In the genomic region with DNA sequence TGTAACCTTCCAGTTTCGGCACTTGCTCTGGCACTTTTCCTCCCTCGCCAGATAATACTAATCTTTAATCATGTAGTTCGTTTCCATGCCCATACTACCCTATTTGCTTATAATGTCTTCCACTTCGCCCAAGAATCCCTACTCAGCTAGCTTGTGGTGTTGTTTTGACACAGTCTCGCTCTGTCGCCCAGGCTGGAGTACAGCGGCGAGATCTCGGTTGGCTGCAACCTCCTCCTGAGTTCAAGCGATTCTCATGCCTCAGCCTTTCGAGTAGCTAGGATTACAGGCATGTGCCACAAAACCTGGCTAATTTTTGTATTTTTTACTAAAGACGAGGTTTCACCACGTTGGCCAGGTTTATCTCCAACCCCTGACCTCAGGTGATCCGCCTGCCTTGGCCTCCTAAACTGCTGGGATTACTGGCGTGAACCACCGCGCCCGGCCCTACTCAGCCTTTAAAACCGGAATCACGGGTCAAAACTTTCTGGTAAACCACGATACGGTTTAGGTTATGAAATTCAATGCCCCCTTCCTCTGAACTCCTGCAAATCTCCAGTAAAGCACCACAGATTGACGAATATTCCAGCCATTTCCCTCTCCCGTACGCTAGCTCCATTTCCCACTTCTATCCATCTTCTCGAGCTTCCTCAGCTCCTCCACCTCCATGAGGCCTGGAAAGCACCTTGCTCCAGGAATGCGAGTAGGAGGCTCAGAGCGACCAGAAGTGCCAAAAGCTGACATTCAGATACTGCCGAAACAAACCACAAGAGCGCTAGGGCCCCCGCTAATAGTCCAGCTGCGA, we compare ENCODE assay signal across 7 cellular contexts. TPM values are rescaled to one million over a fixed set of nuclear protein-coding genes. Genes with fewer than 3 reads are reported as not detected.
DNase-seq lines count a peak whose midpoint lies in the region; ATAC-seq lines count a peak whose summit lies in the region.

No MANE protein-coding gene starts in this region.

- peaks cover 4% of the 10 kb centered on the region in 2 donors for H3K36me3 ChIP-seq in stomach smooth muscle (ENCODE audit: control insufficient read depth in 2 of 2, insufficient read depth in 2 of 2, low read length in 2 of 2)

- no peaks in the 10 kb centered on the region for H3K27me3 Mint-ChIP-seq in activated T-helper 2 cell treated with anti-CD3 and anti-CD28 coated beads, Interferon-gamma antibody, Interleukin-2, Interleukin-4, amounts not matched to agents 10 μg/mL and 5 μg/mL and 100 μg/mL, durations not matched to agents 14 hours and 24 hours and 36 hours (ENCODE audit: low read depth)

- peaks cover 19% of the 10 kb centered on the region for H3K4me1 ChIP-seq in stomach smooth muscle (ENCODE audit: control insufficient read depth, insufficient read depth, low read length)

- peak overlapping the region; percentile 92 for H3K4me3 Mint-ChIP-seq in activated T-helper 2 cell treated with anti-CD3 and anti-CD28 coated beads, Interferon-gamma antibody, Interleukin-2, Interleukin-4, amounts not matched to agents 10 μg/mL and 5 μg/mL and 100 μg/mL, durations not matched to agents 14 hours and 24 hours and 36 hours (ENCODE audit: low read depth)

- peaks cover 22% of the 10 kb centered on the region for H3K4me1 Mint-ChIP-seq in activated T-helper 2 cell treated with anti-CD3 and anti-CD28 coated beads, Interferon-gamma antibody, Interleukin-2, Interleukin-4, amounts not matched to agents 10 μg/mL and 5 μg/mL and 100 μg/mL, durations not matched to agents 14 hours and 24 hours and 36 hours (ENCODE audit: low read depth)

- H3K9me3 ChIP-seq in iPS-18c (ENCODE audit: control insufficient read depth, insufficient read depth, low read length) (peaks cover 2% of the 10 kb centered on the region), stomach smooth muscle (ENCODE audit: control insufficient read depth in 2 of 2, low read length in 2 of 2) (no peaks in the 10 kb centered on the region)

- no peak for DNase-seq in activated T-helper 2 cell treated with anti-CD3 and anti-CD28 coated beads, Interferon-gamma antibody, Interleukin-2, Interleukin-4, amounts not matched to agents 10 μg/mL and 5 μg/mL and 100 μg/mL, durations not matched to agents 14 hours and 24 hours and 36 hours (ENCODE audit: low spot score)
- DNase-seq in HuH-7.5 (ENCODE audit: low spot score): no peak

- peaks cover 37% of the 10 kb centered on the region for H3K36me3 Mint-ChIP-seq in activated T-helper 2 cell treated with anti-CD3 and anti-CD28 coated beads, Interferon-gamma antibody, Interleukin-2, Interleukin-4, amounts not matched to agents 10 μg/mL and 5 μg/mL and 100 μg/mL, durations not matched to agents 14 hours and 24 hours and 36 hours (ENCODE audit: low read depth)

- intact Hi-C loops in activated T-helper 2 cell treated with anti-CD3 and anti-CD28 coated beads, Interferon-gamma antibody, Interleukin-2, Interleukin-4, amounts not matched to agents 10 μg/mL and 5 μg/mL and 100 μg/mL, durations not matched to agents 14 hours and 24 hours and 36 hours (cut with micrococcal nuclease): loop anchor here (1.0 to 10.0 kb wide), 4 partner anchors 15 to 113 kb away; a partner anchor contains a TSS

- ATAC-seq in GM18861 (IDR thresholded peaks at IDR 0.05; ENCODE audit: unreplicated experiment) (peak; percentile 42), HG03060 (IDR thresholded peaks at IDR 0.05; ENCODE audit: low read depth, unreplicated experiment) (peak; percentile 35), GM19328 (IDR thresholded peaks at IDR 0.05; ENCODE audit: unreplicated experiment) (no peak)

- H3K9me3 Mint-ChIP-seq in activated T-helper 2 cell treated with anti-CD3 and anti-CD28 coated beads, Interferon-gamma antibody, Interleukin-2, Interleukin-4, amounts not matched to agents 10 μg/mL and 5 μg/mL and 100 μg/mL, durations not matched to agents 14 hours and 24 hours and 36 hours: no peaks in the 10 kb centered on the region

- peak overlapping the region; percentile 99 for H3K27ac Mint-ChIP-seq in activated T-helper 2 cell treated with anti-CD3 and anti-CD28 coated beads, Interferon-gamma antibody, Interleukin-2, Interleukin-4, amounts not matched to agents 10 μg/mL and 5 μg/mL and 100 μg/mL, durations not matched to agents 14 hours and 24 hours and 36 hours

- peak overlapping the region; percentile 90 to 99 for H3K9ac ChIP-seq in stomach smooth muscle (ENCODE audit: low read length in 2 of 2)

- H3K4me3 ChIP-seq in iPS-18c (ENCODE audit: insufficient read depth, low read depth, low read length) (peak overlapping the region; percentile 89), stomach smooth muscle (ENCODE audit: low read length in 2 of 2) (peak overlapping the region; percentile 93 to 96)

- no peaks in the 10 kb centered on the region for H3K27me3 ChIP-seq in stomach smooth muscle (ENCODE audit: control insufficient read depth in 1 of 2, insufficient read depth in 2 of 2, low read length in 2 of 2)

- H3K27ac ChIP-seq in stomach smooth muscle (ENCODE audit: low read length): peak overlapping the region; percentile 98

RNA-seq across cellular contexts. Expression of a gene that starts 0.9 kb away (rescaled TPM):
- 51.4 and 53.8 TPM in 2 replicates for total RNA-seq in activated T-helper 2 cell treated with anti-CD3 and anti-CD28 coated beads, Interferon-gamma antibody, Interleukin-2, Interleukin-4, amounts not matched to agents 10 μg/mL and 5 μg/mL and 100 μg/mL, durations not matched to agents 14 hours and 24 hours and 36 hours
